In the genomic region with DNA sequence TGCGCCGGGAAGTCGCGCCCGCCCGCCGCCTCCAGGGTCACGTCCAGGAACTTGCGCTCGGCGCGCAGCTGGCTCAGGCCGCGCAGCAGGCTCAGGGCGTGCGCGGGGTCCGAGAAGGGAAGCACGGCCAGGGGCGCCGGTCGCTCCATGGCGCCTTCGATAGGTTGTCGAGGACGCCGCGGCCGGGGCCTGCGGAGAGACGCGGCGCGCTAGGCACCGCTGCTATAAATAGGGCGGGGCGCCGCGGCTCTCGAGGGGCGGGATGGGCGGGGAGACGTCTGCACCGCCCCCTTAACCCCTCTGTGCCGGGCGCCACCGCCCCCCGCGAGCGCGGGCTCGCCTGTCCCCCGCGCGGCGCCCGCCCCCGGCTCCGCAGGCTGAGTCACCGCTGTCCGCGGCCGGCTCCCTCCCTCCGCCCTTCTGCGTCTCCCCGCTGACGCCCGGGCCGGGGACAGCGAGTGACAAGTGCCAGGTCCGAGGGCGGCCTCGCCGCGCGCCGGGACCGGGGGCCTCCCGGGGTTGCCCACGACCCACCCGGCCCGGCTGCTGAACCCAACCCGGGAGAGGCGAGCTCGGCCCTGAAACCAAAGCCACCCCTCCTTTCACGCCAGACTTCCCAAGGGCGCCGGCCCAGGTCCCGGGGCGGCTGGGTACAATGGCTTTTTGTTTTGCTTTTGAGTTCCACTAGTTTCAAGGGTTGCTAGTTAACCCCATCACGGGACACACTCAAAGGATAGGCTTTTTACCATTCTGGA, we compare ENCODE assay signal across 1 cellular context.
TF ChIP-seq lines count a peak whose summit lies in the region.

A gene with protein sequence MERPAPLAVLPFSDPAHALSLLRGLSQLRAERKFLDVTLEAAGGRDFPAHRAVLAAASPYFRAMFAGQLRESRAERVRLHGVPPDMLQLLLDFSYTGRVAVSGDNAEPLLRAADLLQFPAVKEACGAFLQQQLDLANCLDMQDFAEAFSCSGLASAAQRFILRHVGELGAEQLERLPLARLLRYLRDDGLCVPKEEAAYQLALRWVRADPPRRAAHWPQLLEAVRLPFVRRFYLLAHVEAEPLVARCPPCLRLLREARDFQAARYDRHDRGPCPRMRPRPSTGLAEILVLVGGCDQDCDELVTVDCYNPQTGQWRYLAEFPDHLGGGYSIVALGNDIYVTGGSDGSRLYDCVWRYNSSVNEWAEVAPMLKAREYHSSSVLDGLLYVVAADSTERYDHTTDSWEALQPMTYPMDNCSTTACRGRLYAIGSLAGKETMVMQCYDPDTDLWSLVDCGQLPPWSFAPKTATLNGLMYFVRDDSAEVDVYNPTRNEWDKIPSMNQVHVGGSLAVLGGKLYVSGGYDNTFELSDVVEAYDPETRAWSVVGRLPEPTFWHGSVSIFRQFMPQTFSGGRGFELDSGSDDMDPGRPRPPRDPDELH (minus strand): TSS at position 201 of the 755 bp plus-strand sequence. CDS start 52 bp downstream, at position 149.

TF ChIP-seq in HepG2, 621 proteins besides CTCF, POLR2A, EP300 and RAD21 (continued from another document and continues in another):
- TF ChIP-seq, protein P1, sequence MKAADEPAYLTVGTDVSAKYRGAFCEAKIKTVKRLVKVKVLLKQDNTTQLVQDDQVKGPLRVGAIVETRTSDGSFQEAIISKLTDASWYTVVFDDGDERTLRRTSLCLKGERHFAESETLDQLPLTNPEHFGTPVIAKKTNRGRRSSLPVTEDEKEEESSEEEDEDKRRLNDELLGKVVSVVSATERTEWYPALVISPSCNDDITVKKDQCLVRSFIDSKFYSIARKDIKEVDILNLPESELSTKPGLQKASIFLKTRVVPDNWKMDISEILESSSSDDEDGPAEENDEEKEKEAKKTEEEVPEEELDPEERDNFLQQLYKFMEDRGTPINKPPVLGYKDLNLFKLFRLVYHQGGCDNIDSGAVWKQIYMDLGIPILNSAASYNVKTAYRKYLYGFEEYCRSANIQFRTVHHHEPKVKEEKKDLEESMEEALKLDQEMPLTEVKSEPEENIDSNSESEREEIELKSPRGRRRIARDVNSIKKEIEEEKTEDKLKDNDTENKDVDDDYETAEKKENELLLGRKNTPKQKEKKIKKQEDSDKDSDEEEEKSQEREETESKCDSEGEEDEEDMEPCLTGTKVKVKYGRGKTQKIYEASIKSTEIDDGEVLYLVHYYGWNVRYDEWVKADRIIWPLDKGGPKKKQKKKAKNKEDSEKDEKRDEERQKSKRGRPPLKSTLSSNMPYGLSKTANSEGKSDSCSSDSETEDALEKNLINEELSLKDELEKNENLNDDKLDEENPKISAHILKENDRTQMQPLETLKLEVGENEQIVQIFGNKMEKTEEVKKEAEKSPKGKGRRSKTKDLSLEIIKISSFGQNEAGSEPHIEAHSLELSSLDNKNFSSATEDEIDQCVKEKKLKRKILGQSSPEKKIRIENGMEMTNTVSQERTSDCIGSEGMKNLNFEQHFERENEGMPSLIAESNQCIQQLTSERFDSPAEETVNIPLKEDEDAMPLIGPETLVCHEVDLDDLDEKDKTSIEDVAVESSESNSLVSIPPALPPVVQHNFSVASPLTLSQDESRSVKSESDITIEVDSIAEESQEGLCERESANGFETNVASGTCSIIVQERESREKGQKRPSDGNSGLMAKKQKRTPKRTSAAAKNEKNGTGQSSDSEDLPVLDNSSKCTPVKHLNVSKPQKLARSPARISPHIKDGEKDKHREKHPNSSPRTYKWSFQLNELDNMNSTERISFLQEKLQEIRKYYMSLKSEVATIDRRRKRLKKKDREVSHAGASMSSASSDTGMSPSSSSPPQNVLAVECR (CRISPR knock-in tag; IDR thresholded peaks at IDR 0.05; ENCODE audit: borderline replicate concordance) = peak; percentile 81
- peak; percentile 9; the same call in 1 of the 2 replicates for TF ChIP-seq ZNF331 (CRISPR knock-in tag; IDR thresholded peaks at IDR 0.05)
- TF ChIP-seq ZNF558 (CRISPR knock-in tag; IDR thresholded peaks at IDR 0.05; ENCODE audit: borderline replicate concordance) = no peak
- 0 out of 2 replicates have a peak, but pooled peaks have one; percentile 45 for TF ChIP-seq KDM3A (CRISPR knock-in tag; IDR thresholded peaks at IDR 0.05; ENCODE audit: low read depth)
- peak; percentile 48; the same call in 1 of the 2 replicates for TF ChIP-seq MEIS2 (CRISPR knock-in tag; IDR thresholded peaks at IDR 0.05)
- TF ChIP-seq TBL1XR1 (IDR thresholded peaks at IDR 0.05; ENCODE audit: borderline replicate concordance, low read length, partially characterized antibody) = peak; percentile 35
- TF ChIP-seq, protein P2, sequence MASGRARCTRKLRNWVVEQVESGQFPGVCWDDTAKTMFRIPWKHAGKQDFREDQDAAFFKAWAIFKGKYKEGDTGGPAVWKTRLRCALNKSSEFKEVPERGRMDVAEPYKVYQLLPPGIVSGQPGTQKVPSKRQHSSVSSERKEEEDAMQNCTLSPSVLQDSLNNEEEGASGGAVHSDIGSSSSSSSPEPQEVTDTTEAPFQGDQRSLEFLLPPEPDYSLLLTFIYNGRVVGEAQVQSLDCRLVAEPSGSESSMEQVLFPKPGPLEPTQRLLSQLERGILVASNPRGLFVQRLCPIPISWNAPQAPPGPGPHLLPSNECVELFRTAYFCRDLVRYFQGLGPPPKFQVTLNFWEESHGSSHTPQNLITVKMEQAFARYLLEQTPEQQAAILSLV (CRISPR knock-in tag; IDR thresholded peaks at IDR 0.05; ENCODE audit: borderline replicate concordance) = peak; percentile 89; the same call in 1 of the 2 replicates
- 0 out of 2 replicates have a peak, but pooled peaks have one; percentile 48 for TF ChIP-seq GFI1 (CRISPR knock-in tag; IDR thresholded peaks at IDR 0.05; ENCODE audit: borderline replicate concordance)
- TF ChIP-seq ZNF816 (CRISPR knock-in tag; IDR thresholded peaks at IDR 0.05; ENCODE audit: borderline replicate concordance) = 0 out of 2 replicates have a peak, but pooled peaks have one; percentile 44
- no peak for TF ChIP-seq ZNF274 (CRISPR knock-in tag; IDR thresholded peaks at IDR 0.05)
- peak; percentile 36; the same call in 1 of the 2 replicates for TF ChIP-seq ARNTL (CRISPR knock-in tag; IDR thresholded peaks at IDR 0.05)
- TF ChIP-seq, protein P3, sequence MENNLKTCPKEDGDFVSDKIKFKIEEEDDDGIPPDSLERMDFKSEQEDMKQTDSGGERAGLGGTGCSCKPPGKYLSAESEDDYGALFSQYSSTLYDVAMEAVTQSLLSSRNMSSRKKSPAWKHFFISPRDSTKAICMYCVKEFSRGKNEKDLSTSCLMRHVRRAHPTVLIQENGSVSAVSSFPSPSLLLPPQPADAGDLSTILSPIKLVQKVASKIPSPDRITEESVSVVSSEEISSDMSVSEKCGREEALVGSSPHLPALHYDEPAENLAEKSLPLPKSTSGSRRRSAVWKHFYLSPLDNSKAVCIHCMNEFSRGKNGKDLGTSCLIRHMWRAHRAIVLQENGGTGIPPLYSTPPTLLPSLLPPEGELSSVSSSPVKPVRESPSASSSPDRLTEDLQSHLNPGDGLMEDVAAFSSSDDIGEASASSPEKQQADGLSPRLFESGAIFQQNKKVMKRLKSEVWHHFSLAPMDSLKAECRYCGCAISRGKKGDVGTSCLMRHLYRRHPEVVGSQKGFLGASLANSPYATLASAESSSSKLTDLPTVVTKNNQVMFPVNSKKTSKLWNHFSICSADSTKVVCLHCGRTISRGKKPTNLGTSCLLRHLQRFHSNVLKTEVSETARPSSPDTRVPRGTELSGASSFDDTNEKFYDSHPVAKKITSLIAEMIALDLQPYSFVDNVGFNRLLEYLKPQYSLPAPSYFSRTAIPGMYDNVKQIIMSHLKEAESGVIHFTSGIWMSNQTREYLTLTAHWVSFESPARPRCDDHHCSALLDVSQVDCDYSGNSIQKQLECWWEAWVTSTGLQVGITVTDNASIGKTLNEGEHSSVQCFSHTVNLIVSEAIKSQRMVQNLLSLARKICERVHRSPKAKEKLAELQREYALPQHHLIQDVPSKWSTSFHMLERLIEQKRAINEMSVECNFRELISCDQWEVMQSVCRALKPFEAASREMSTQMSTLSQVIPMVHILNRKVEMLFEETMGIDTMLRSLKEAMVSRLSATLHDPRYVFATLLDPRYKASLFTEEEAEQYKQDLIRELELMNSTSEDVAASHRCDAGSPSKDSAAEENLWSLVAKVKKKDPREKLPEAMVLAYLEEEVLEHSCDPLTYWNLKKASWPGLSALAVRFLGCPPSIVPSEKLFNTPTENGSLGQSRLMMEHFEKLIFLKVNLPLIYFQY (CRISPR knock-in tag; IDR thresholded peaks at IDR 0.05; ENCODE audit: borderline replicate concordance) = peak; percentile 55; the same call in 1 of the 2 replicates
- TF ChIP-seq MAZ (IDR thresholded peaks at IDR 0.05; ENCODE audit: borderline replicate concordance, low read depth, low read length) = peak; percentile 95
- peak; percentile 82; the same call in 1 of the 2 replicates for TF ChIP-seq MAZ (CRISPR knock-in tag; IDR thresholded peaks at IDR 0.05; ENCODE audit: low read depth)
- TF ChIP-seq CBX1 (IDR thresholded peaks at IDR 0.05; ENCODE audit: low read depth) = peak; percentile 74
- TF ChIP-seq, protein P4, sequence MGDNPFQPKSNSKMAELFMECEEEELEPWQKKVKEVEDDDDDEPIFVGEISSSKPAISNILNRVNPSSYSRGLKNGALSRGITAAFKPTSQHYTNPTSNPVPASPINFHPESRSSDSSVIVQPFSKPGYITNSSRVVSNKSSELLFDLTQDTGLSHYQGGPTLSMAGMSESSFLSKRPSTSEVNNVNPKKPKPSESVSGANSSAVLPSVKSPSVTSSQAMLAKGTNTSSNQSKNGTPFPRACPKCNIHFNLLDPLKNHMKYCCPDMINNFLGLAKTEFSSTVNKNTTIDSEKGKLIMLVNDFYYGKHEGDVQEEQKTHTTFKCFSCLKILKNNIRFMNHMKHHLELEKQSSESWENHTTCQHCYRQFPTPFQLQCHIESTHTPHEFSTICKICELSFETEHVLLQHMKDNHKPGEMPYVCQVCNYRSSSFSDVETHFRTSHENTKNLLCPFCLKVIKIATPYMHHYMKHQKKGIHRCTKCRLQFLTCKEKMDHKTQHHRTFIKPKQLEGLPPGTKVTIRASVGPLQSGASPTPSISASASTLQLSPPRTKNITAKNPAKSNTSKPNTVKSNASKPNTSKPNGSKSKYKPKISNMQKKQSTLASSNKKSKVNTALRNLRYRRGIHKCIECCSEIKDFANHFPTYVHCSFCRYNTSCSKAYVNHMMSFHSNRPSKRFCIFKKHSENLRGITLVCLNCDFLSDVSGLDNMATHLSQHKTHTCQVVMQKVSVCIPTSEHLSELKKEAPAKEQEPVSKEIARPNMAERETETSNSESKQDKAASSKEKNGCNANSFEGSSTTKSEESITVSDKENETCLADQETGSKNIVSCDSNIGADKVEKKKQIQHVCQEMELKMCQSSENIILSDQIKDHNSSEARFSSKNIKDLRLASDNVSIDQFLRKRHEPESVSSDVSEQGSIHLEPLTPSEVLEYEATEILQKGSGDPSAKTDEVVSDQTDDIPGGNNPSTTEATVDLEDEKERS (CRISPR knock-in tag; IDR thresholded peaks at IDR 0.05) = no peak
- TF ChIP-seq SAFB2 (CRISPR knock-in tag; IDR thresholded peaks at IDR 0.05; ENCODE audit: borderline replicate concordance, low read depth) = 0 out of 2 replicates have a peak, but pooled peaks have one; percentile 81
- TF ChIP-seq, protein P5, sequence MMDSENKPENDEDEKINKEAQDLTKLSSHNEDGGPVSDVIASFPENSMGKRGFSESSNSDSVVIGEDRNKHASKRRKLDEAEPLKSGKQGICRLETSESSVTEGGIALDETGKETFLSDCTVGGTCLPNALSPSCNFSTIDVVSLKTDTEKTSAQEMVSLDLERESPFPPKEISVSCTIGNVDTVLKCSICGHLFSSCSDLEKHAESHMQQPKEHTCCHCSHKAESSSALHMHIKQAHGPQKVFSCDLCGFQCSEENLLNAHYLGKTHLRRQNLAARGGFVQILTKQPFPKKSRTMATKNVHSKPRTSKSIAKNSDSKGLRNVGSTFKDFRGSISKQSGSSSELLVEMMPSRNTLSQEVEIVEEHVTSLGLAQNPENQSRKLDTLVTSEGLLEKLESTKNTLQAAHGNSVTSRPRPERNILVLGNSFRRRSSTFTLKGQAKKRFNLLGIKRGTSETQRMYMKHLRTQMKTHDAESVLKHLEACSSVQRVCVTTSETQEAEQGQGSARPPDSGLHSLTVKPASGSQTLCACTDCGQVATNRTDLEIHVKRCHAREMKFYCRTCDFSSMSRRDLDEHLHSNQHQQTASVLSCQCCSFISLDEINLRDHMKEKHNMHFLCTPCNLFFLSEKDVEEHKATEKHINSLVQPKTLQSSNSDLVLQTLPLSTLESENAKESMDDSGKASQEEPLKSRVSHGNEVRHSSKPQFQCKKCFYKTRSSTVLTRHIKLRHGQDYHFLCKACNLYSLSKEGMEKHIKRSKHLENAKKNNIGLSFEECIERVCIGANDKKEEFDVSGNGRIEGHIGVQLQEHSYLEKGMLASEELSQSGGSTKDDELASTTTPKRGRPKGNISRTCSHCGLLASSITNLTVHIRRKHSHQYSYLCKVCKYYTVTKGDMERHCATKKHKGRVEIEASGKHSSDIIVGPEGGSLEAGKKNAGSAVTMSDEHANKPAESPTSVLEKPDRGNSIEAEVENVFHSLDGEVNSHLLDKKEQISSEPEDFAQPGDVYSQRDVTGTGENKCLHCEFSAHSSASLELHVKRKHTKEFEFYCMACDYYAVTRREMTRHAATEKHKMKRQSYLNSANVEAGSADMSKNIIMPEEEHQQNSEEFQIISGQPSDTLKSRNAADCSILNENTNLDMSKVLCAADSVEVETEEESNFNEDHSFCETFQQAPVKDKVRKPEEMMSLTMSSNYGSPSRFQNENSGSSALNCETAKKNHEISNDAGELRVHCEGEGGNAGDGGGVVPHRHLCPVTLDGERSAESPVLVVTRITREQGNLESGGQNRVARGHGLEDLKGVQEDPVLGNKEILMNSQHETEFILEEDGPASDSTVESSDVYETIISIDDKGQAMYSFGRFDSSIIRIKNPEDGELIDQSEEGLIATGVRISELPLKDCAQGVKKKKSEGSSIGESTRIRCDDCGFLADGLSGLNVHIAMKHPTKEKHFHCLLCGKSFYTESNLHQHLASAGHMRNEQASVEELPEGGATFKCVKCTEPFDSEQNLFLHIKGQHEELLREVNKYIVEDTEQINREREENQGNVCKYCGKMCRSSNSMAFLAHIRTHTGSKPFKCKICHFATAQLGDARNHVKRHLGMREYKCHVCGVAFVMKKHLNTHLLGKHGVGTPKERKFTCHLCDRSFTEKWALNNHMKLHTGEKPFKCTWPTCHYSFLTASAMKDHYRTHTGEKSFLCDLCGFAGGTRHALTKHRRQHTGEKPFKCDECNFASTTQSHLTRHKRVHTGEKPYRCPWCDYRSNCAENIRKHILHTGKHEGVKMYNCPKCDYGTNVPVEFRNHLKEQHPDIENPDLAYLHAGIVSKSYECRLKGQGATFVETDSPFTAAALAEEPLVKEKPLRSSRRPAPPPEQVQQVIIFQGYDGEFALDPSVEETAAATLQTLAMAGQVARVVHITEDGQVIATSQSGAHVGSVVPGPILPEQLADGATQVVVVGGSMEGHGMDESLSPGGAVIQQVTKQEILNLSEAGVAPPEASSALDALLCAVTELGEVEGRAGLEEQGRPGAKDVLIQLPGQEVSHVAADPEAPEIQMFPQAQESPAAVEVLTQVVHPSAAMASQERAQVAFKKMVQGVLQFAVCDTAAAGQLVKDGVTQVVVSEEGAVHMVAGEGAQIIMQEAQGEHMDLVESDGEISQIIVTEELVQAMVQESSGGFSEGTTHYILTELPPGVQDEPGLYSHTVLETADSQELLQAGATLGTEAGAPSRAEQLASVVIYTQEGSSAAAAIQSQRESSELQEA (CRISPR knock-in tag; IDR thresholded peaks at IDR 0.05; ENCODE audit: not compliant biosample characterization) = no peak
- TF ChIP-seq SIN3A (IDR thresholded peaks at IDR 0.05; ENCODE audit: borderline replicate concordance, low read depth, low read length) = peak; percentile 50; the same call in 1 of the 2 replicates
- TF ChIP-seq MTF2 (CRISPR knock-in tag; IDR thresholded peaks at IDR 0.05; ENCODE audit: borderline replicate concordance) = no peak
